Comparison of ENCODE assay signal across 15 cellular contexts in genomic region chr1:17565551-17565971, GRCh38. TPM values are rescaled to one million over a fixed set of nuclear protein-coding genes. Genes with fewer than 3 reads are reported as not detected.
A peak's percentile ranks its signal among the peaks of the same experiment; 100 is the strongest.
DNase-seq lines count a peak whose midpoint lies in the region; ATAC-seq and TF ChIP-seq lines count a peak whose summit lies in the region.
"Had no signal": no experiment of that assay in that cellular context is flagged by ENCODE, and none has a peak within 500 bp of the region (broad histone marks: within the 10 kb centered on the region; RNA-seq: fewer than 3 reads in every experiment).

No MANE protein-coding gene starts in this region.

- no peak for ATAC-seq in HG03159 (IDR thresholded peaks at IDR 0.05; ENCODE audit: unreplicated experiment)
- ATAC-seq in stimulated activated effector memory CD8-positive, alpha-beta T cell treated with anti-CD3 and anti-CD28 coated beads, Interleukin-12 subunit alpha, Interleukin-12 subunit beta, amount 100 ng/mL, for 72 hours, result no peak
- ATAC-seq: activated CD8-positive, alpha-beta memory T cell treated with anti-CD3 and anti-CD28 coated beads, Interleukin-2, amount 10 ng/mL, durations not matched to agents 7 days and 5 days; Panc1 had no signal

- intact Hi-C loops in head of caudate nucleus (cut with DNase I), result no loop called here

- DNase-seq in ACHN, result peak; percentile 36
- peak; percentile 66 for DNase-seq in MV-4-11 (lab: John Stamatoyannopoulos, UW)
- peak in 33 of 42 donors; percentile 19 to 78 (median 48) for DNase-seq in head of caudate nucleus
- no peak for DNase-seq in neural crest cell (ENCODE audit: low read depth, low spot score)
- no peak for DNase-seq in NCI-H2029 treated with DMSO at 0.1 percent for 48 hours (lab: John Stamatoyannopoulos, UW)
- no peak for DNase-seq in SW 1271 (lab: John Stamatoyannopoulos, UW)
- DNase-seq in stimulated activated effector memory CD8-positive, alpha-beta T cell treated with anti-CD3 and anti-CD28 coated beads, Interleukin-12 subunit alpha, Interleukin-12 subunit beta, amount 100 ng/mL, for 72 hours (ENCODE audit: low spot score in 2 of 2), result no peak
- DNase-seq: activated CD8-positive, alpha-beta memory T cell treated with anti-CD3 and anti-CD28 coated beads, Interleukin-2, amount 10 ng/mL, durations not matched to agents 7 days and 5 days; activated naive CD8-positive, alpha-beta T cell treated with anti-CD3 and anti-CD28 coated beads, Interleukin-2, amount 10 ng/mL, durations not matched to agents 7 days and 5 days; GDM1; immature natural killer cell; NCI-H187 treated with DMSO at 0.1 percent for 48 hours; testis had no signal

- H3K27me3 Mint-ChIP-seq in neural crest cell (ENCODE audit: low read depth), result no peaks in the 10 kb centered on the region
- H3K27me3 Mint-ChIP-seq: activated CD8-positive, alpha-beta memory T cell treated with anti-CD3 and anti-CD28 coated beads, Interleukin-2, amount 10 ng/mL, durations not matched to agents 7 days and 5 days had no signal

- no peaks in the 10 kb centered on the region for H3K36me3 Mint-ChIP-seq in neural crest cell (ENCODE audit: low read depth)
- no peaks in the 10 kb centered on the region for H3K36me3 Mint-ChIP-seq in stimulated activated effector memory CD8-positive, alpha-beta T cell treated with anti-CD3 and anti-CD28 coated beads, Interleukin-12 subunit alpha, Interleukin-12 subunit beta, amount 100 ng/mL, for 72 hours
- H3K36me3 Mint-ChIP-seq: activated CD8-positive, alpha-beta memory T cell treated with anti-CD3 and anti-CD28 coated beads, Interleukin-2, amount 10 ng/mL, durations not matched to agents 7 days and 5 days; activated naive CD8-positive, alpha-beta T cell treated with anti-CD3 and anti-CD28 coated beads, Interleukin-2, amount 10 ng/mL, durations not matched to agents 7 days and 5 days; immature natural killer cell had no signal

- TF ChIP-seq CTCF in neural crest cell (conservative IDR thresholded peaks at IDR 0.05), result no peak

- no peaks in the 10 kb centered on the region for H3K9me3 Mint-ChIP-seq in neural crest cell
- no peaks in the 10 kb centered on the region for H3K9me3 Mint-ChIP-seq in stimulated activated effector memory CD8-positive, alpha-beta T cell treated with anti-CD3 and anti-CD28 coated beads, Interleukin-12 subunit alpha, Interleukin-12 subunit beta, amount 100 ng/mL, for 72 hours
- H3K9me3 Mint-ChIP-seq: activated naive CD8-positive, alpha-beta T cell treated with anti-CD3 and anti-CD28 coated beads, Interleukin-2, amount 10 ng/mL, durations not matched to agents 7 days and 5 days; immature natural killer cell had no signal

- H3K4me1 Mint-ChIP-seq in neural crest cell, result peaks cover 63% of the 10 kb centered on the region
- no peaks in the 10 kb centered on the region for H3K4me1 Mint-ChIP-seq in stimulated activated effector memory CD8-positive, alpha-beta T cell treated with anti-CD3 and anti-CD28 coated beads, Interleukin-12 subunit alpha, Interleukin-12 subunit beta, amount 100 ng/mL, for 72 hours
- H3K4me1 Mint-ChIP-seq: activated CD8-positive, alpha-beta memory T cell treated with anti-CD3 and anti-CD28 coated beads, Interleukin-2, amount 10 ng/mL, durations not matched to agents 7 days and 5 days; activated naive CD8-positive, alpha-beta T cell treated with anti-CD3 and anti-CD28 coated beads, Interleukin-2, amount 10 ng/mL, durations not matched to agents 7 days and 5 days; immature natural killer cell had no signal

- in situ Hi-C loops in ACHN (cut with HindIII; ENCODE audit: low pct_ligation_motif_present, low pct_unique_long_range_greater_than_20kb, low sequenced_read_pairs), result no loop called here

- peak overlapping the region; percentile 47 for H3K27ac Mint-ChIP-seq in neural crest cell (ENCODE audit: unreplicated experiment)
- no peak overlapping the region for H3K27ac Mint-ChIP-seq in stimulated activated effector memory CD8-positive, alpha-beta T cell treated with anti-CD3 and anti-CD28 coated beads, Interleukin-12 subunit alpha, Interleukin-12 subunit beta, amount 100 ng/mL, for 72 hours
- H3K27ac Mint-ChIP-seq: activated CD8-positive, alpha-beta memory T cell treated with anti-CD3 and anti-CD28 coated beads, Interleukin-2, amount 10 ng/mL, durations not matched to agents 7 days and 5 days; activated naive CD8-positive, alpha-beta T cell treated with anti-CD3 and anti-CD28 coated beads, Interleukin-2, amount 10 ng/mL, durations not matched to agents 7 days and 5 days; immature natural killer cell had no signal

- H3K4me3 Mint-ChIP-seq in neural crest cell, result peak overlapping the region; percentile 58
- no peak overlapping the region for H3K4me3 Mint-ChIP-seq in stimulated activated effector memory CD8-positive, alpha-beta T cell treated with anti-CD3 and anti-CD28 coated beads, Interleukin-12 subunit alpha, Interleukin-12 subunit beta, amount 100 ng/mL, for 72 hours
- H3K4me3 Mint-ChIP-seq: activated CD8-positive, alpha-beta memory T cell treated with anti-CD3 and anti-CD28 coated beads, Interleukin-2, amount 10 ng/mL, durations not matched to agents 7 days and 5 days; activated naive CD8-positive, alpha-beta T cell treated with anti-CD3 and anti-CD28 coated beads, Interleukin-2, amount 10 ng/mL, durations not matched to agents 7 days and 5 days; immature natural killer cell had no signal

RNA-seq across cellular contexts. Expression of gene ARHGEF10L, which starts 26.1 kb away (rescaled TPM):
- total RNA-seq in neural crest cell, result 20.4 and 22.2 TPM in 2 replicates
- total RNA-seq: activated CD8-positive, alpha-beta memory T cell treated with anti-CD3 and anti-CD28 coated beads, Interleukin-2, amount 10 ng/mL, durations not matched to agents 7 days and 5 days had no signal

Comparison
In these comparisons a context has a peak if more than half of its experiments do, and no peak if none do; other contexts are left out.
1. DNase-seq: peak in ACHN (single experiment), MV-4-11 (single experiment) and head of caudate nucleus (33 of 42); none in neural crest cell (single experiment), NCI-H2029 treated with DMSO at 0.1 percent for 48 hours (single experiment), SW 1271 (0 of 2) and stimulated activated effector memory CD8-positive, alpha-beta T cell treated with anti-CD3 and anti-CD28 coated beads, Interleukin-12 subunit alpha, Interleukin-12 subunit beta, amount 100 ng/mL, for 72 hours (0 of 2).